In genomic region chr5:60510663-60511062, GRCh38 we compare ENCODE assay signal across 12 cellular contexts.
"Had no signal": no experiment of that assay in that cellular context is flagged by ENCODE, and none has a peak within 500 bp of the region (broad histone marks: within the 10 kb centered on the region; RNA-seq: fewer than 3 reads in every experiment).

No MANE protein-coding gene starts in this region.

- H3K36me3 Mint-ChIP-seq: natural killer cell treated with Interleukin-12 subunit alpha and Interleukin-12 subunit beta and Interleukin-15 and Interleukin-18, amount 100 ng/mL, for 72 hours had no signal

- H3K27me3 Mint-ChIP-seq: dendritic cell treated with granulocyte-macrophage colony-stimulating factor and Interleukin-4, amounts not matched to agents 40 ng/mL and 50 ng/mL, for 4 days; natural killer cell treated with Interleukin-12 subunit alpha and Interleukin-12 subunit beta and Interleukin-15 and Interleukin-18, amount 100 ng/mL, for 72 hours had no signal

- H3K27ac Mint-ChIP-seq: dendritic cell treated with granulocyte-macrophage colony-stimulating factor and Interleukin-4, amounts not matched to agents 40 ng/mL and 50 ng/mL, for 4 days; natural killer cell treated with Interleukin-12 subunit alpha and Interleukin-12 subunit beta and Interleukin-15 and Interleukin-18, amount 100 ng/mL, for 72 hours had no signal

- H3K4me3 ChIP-seq: stomach had no signal

- H3K9me3 Mint-ChIP-seq: dendritic cell treated with granulocyte-macrophage colony-stimulating factor and Interleukin-4, amounts not matched to agents 40 ng/mL and 50 ng/mL, for 4 days had no signal

- DNase-seq: cerebellar nuclear complex; erythroblast; foreskin keratinocyte; left colon; small intestine; stimulated activated CD4-positive, alpha-beta T cell treated with anti-CD3 and anti-CD28 coated beads, Interleukin-12 subunit alpha, Interleukin-12 subunit beta, amount 100 ng/mL, for 4 hours; stimulated activated naive CD4-positive, alpha-beta T cell; stomach; substantia nigra had no signal

- H3K27ac ChIP-seq: foreskin keratinocyte, neutrophil had no signal

- H3K9me3 ChIP-seq: neutrophil, stomach had no signal

- H3K4me1 ChIP-seq: foreskin keratinocyte had no signal

- H3K27me3 ChIP-seq: foreskin keratinocyte, neutrophil, stomach had no signal

- ATAC-seq: foreskin keratinocyte; left colon; natural killer cell treated with Interleukin-12 subunit alpha and Interleukin-12 subunit beta and Interleukin-15 and Interleukin-18, amount 100 ng/mL, for 72 hours had no signal

- H3K4me3 Mint-ChIP-seq: dendritic cell treated with granulocyte-macrophage colony-stimulating factor and Interleukin-4, amounts not matched to agents 40 ng/mL and 50 ng/mL, for 4 days; natural killer cell treated with Interleukin-12 subunit alpha and Interleukin-12 subunit beta and Interleukin-15 and Interleukin-18, amount 100 ng/mL, for 72 hours had no signal

- H3K36me3 ChIP-seq: neutrophil, stomach had no signal
